In genomic region chr1:19315378-19316206, GRCh38 we compare ENCODE assay signal across 1 cellular context.
TF ChIP-seq lines count a peak whose summit lies in the region.

No MANE protein-coding gene starts in this region.

TF ChIP-seq in H1, 55 proteins besides CTCF, POLR2A, EP300 and RAD21 (continued from another document):
- no peak for TF ChIP-seq RNF2 (IDR thresholded peaks at IDR 0.05; ENCODE audit: borderline replicate concordance, low read depth, low read length, missing control alignments, poor library complexity, severe bottlenecking)
- no peak for TF ChIP-seq MAFK (IDR thresholded peaks at IDR 0.05; ENCODE audit: low read depth, low read length)
- TF ChIP-seq USF2 (IDR thresholded peaks at IDR 0.05; ENCODE audit: low read length), result no peak
- TF ChIP-seq ATF3 (IDR thresholded peaks at IDR 0.05; ENCODE audit: insufficient read depth, low read depth, low read length), result no peak
- no peak for TF ChIP-seq JUND (IDR thresholded peaks at IDR 0.05; ENCODE audit: low read length)
- TF ChIP-seq CREB1 (IDR thresholded peaks at IDR 0.05), result no peak
- no peak for TF ChIP-seq TCF12 (IDR thresholded peaks at IDR 0.05; ENCODE audit: low read depth, low read length)
- TF ChIP-seq TBP (IDR thresholded peaks at IDR 0.05; ENCODE audit: low read depth, low read length), result no peak
- TF ChIP-seq KDM1A (IDR thresholded peaks at IDR 0.05; ENCODE audit: borderline replicate concordance, low read length), result no peak
- no peak for TF ChIP-seq ASH2L (IDR thresholded peaks at IDR 0.05; ENCODE audit: low read length)
- TF ChIP-seq TAF1 (IDR thresholded peaks at IDR 0.05; ENCODE audit: low read depth, low read length), result no peak
- TF ChIP-seq GABPA (IDR thresholded peaks at IDR 0.05; ENCODE audit: borderline replicate concordance, insufficient read depth, low read length), result no peak
- no peak for TF ChIP-seq TAF7 (optimal IDR thresholded peaks at IDR 0.05; ENCODE audit: borderline replicate concordance, low read depth, low read length)
- no peak for TF ChIP-seq HDAC6 (IDR thresholded peaks at IDR 0.05; ENCODE audit: low read depth, low read length)
TF ChIP-seq in H1: peak in this region for 0.
